ENCODE assay signal across 15 cellular contexts in genomic region chr18:57627488-57627887, GRCh38. TPM values are rescaled to one million over a fixed set of nuclear protein-coding genes. Genes with fewer than 3 reads are reported as not detected.
DNase-seq lines count a peak whose midpoint lies in the region; ATAC-seq and TF ChIP-seq lines count a peak whose summit lies in the region.
"Had no signal": no experiment of that assay in that cellular context is flagged by ENCODE, and none has a peak within 500 bp of the region (broad histone marks: within the 10 kb centered on the region; RNA-seq: fewer than 3 reads in every experiment).

No MANE protein-coding gene starts in this region.

- peaks cover 3% of the 10 kb centered on the region; the same call in 1 of the 2 replicates for H3K4me1 ChIP-seq in SJCRH30
- peaks cover 2 to 8% of the 10 kb centered on the region in 2 experiments for H3K4me1 ChIP-seq in trophoblast cell (ENCODE audit: control insufficient read depth in 1 of 2, insufficient read depth in 2 of 2, low read length in 2 of 2)

- H2AK5ac ChIP-seq in trophoblast cell (ENCODE audit: low read length), result no peak overlapping the region

- H3K9ac ChIP-seq in trophoblast cell (ENCODE audit: low read length), result no peak overlapping the region

- peaks cover 2% of the 10 kb centered on the region for H3K79me2 ChIP-seq in trophoblast cell (ENCODE audit: control insufficient read depth, insufficient read depth, low read length, poor library complexity)

- H3K9me3 ChIP-seq in SJCRH30 (replicated peaks) (no peaks in the 10 kb centered on the region), trophoblast cell (ENCODE audit: insufficient read depth, low read depth, low read length) (no peaks in the 10 kb centered on the region)
- H3K9me3 ChIP-seq: gastrocnemius medialis, thyroid gland had no signal

- H3K23ac ChIP-seq in trophoblast cell (ENCODE audit: low read length), result no peak overlapping the region

- H2AFZ ChIP-seq in trophoblast cell (ENCODE audit: insufficient read depth, low read length, poor library complexity), result no peak overlapping the region

- no peak overlapping the region for H3K4me2 ChIP-seq in trophoblast cell (ENCODE audit: low read length)

- no peak overlapping the region for H2BK5ac ChIP-seq in trophoblast cell (ENCODE audit: low read depth, low read length, poor library complexity)

- H3K27me3 ChIP-seq in SJCRH30 (no peaks in the 10 kb centered on the region), trophoblast cell (ENCODE audit: insufficient read depth, low read length) (no peaks in the 10 kb centered on the region)
- H3K27me3 ChIP-seq: gastrocnemius medialis, thyroid gland had no signal

- no peak overlapping the region for H4K91ac ChIP-seq in trophoblast cell (ENCODE audit: low read depth, low read length)

- WGBS in trophoblast cell (ENCODE audit: extremely low coverage, insufficient coverage, insufficient read length), result no CpG with 5 or more reads among the region's 5 CpGs

- H3K27ac ChIP-seq in SJCRH30 (peak overlapping the region; percentile 64), trophoblast cell (ENCODE audit: low read depth, low read length) (no peak overlapping the region)
- H3K27ac ChIP-seq: C4-2B, gastrocnemius medialis, thyroid gland had no signal

- no peak overlapping the region for H2BK12ac ChIP-seq in trophoblast cell (ENCODE audit: low read length)

- no peak overlapping the region for H3K18ac ChIP-seq in trophoblast cell (ENCODE audit: low read length)

- no peaks in the 10 kb centered on the region for H3K36me3 ChIP-seq in SJCRH30
- no peaks in the 10 kb centered on the region for H3K36me3 ChIP-seq in trophoblast cell (ENCODE audit: control insufficient read depth in 1 of 2, insufficient read depth in 2 of 2, low read length in 2 of 2)
- H3K36me3 ChIP-seq: gastrocnemius medialis, thyroid gland had no signal

- H2BK120ac ChIP-seq in trophoblast cell (ENCODE audit: insufficient read depth, low read length, poor library complexity), result no peak overlapping the region

- DNase-seq in H4 (ENCODE audit: low spot score) (peak; percentile 27), SJCRH30 (peak; percentile 17 to 36), foreskin fibroblast (peak; percentile 39 to 63), trophoblast cell (peak; percentile 42 to 64), middle frontal gyrus (ENCODE audit: extremely low spot score, low spot score) (no peak)
- DNase-seq in stimulated activated naive CD4-positive, alpha-beta T cell treated with Interleukin-2 at 50 U/mL for 16 hours (lab: John Stamatoyannopoulos, UW), result no peak
- DNase-seq: activated CD4-positive, CD25-positive, alpha-beta regulatory T cell; gastrocnemius medialis; retina; stimulated activated CD4-positive, alpha-beta T cell treated with anti-CD3 and anti-CD28 coated beads, Interleukin-1b, Interleukin-23, amount 100 ng/mL, for 48 hours; thyroid gland had no signal

- H4K12ac ChIP-seq in trophoblast cell (ENCODE audit: low read depth, low read length), result no peak overlapping the region

- H4K8ac ChIP-seq in trophoblast cell (ENCODE audit: low read depth, low read length), result peak overlapping the region; percentile 33

- H3K79me1 ChIP-seq in trophoblast cell (ENCODE audit: low read length), result peaks cover 7% of the 10 kb centered on the region

- H3K14ac ChIP-seq in trophoblast cell (ENCODE audit: low read length), result no peak overlapping the region

- TF ChIP-seq CTCF in foreskin fibroblast (IDR thresholded peaks at IDR 0.05; ENCODE audit: low read depth, low read length), result no peak

- H3K4me3 ChIP-seq in SJCRH30, result peak overlapping the region; percentile 3; the same call in 1 of the 2 replicates
- H3K4me3 ChIP-seq in foreskin fibroblast (ENCODE audit: low read depth in 1 of 2, low read length in 2 of 2), result no peak overlapping the region
- no peak overlapping the region for H3K4me3 ChIP-seq in trophoblast cell (ENCODE audit: low read depth, low read length)
- H3K4me3 ChIP-seq: gastrocnemius medialis, thyroid gland had no signal

- ATAC-seq in HG02884 (IDR thresholded peaks at IDR 0.05; ENCODE audit: unreplicated experiment) (no peak), HG02588 (IDR thresholded peaks at IDR 0.05; ENCODE audit: unreplicated experiment) (no peak)
- ATAC-seq: activated naive CD4-positive, alpha-beta T cell treated with anti-CD3 and anti-CD28 coated beads, Interleukin-2, amount 50 U/mL, for 72 hours; gastrocnemius medialis had no signal

- no peak overlapping the region for H3K4ac ChIP-seq in trophoblast cell (ENCODE audit: low read depth, low read length)

RNA-seq across cellular contexts. Expression of gene NARS1, which starts 5.9 kb away (rescaled TPM):
- total RNA-seq in H4 (2014; rRNA removed; shearing (Covaris generic)), result 236 and 241 TPM in 2 replicates
- 83.8 and 90.8 TPM in 2 replicates for total RNA-seq in SJCRH30 (2014; rRNA removed; shearing (Covaris generic))
- 125 and 130 TPM in 2 replicates for polyA plus RNA-seq in trophoblast cell (2013)

RNA-seq across cellular contexts. Expression of gene FECH, which starts 41.0 kb away (rescaled TPM):
- total RNA-seq in H4 (2014; rRNA removed; shearing (Covaris generic)), result 88.0 and 106 TPM in 2 replicates
- 11.8 and 12.6 TPM in 2 replicates for total RNA-seq in SJCRH30 (2014; rRNA removed; shearing (Covaris generic))
- polyA plus RNA-seq in trophoblast cell (2013), result 29.9 and 31.6 TPM in 2 replicates

Comparison
In these comparisons a context has a peak if more than half of its experiments do, and no peak if none do; other contexts are left out.
1. DNase-seq: peak in H4 (single experiment), SJCRH30 (2 of 2), foreskin fibroblast (2 of 2) and trophoblast cell (2 of 2); none in middle frontal gyrus (single experiment) and stimulated activated naive CD4-positive, alpha-beta T cell treated with Interleukin-2 at 50 U/mL for 16 hours (single experiment).